Comparison of ENCODE assay signal across 1 cellular context in the genomic region with DNA sequence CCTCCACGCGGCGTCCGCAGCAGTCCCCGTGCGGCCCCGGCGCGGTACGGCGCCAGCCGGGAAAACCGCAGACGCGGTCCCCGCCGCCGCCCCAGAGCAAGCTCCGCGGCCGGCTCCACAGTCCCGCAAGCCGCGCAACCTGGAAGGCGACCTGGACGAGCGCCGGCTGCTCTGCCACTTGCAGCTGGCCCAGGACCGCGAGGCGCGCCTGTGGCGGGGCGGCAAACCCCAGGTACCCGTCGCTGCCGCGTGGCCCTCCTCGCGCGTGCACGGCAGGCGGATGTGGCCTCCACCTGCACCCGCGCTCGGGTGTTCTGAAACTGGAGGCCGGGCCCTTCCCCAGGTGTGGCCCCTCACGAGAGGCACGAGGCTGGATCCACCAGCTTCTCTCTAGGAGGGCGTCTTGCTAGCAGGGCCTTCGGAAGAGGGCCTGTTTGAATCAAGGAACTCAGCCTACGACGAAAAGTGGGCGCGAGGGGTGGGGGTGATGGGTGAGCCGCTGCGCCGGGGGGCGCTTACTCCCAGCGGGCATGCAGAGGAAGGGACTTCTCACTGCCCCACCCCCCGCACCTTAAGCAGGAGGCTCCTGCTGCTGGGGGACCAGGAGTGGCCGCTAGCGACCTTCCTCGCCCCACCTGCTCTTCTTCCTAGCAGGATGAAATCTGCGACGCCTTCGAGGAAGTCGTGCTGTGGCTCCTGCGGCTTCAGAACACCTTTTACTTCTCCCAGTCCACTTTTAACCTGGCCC.
TF ChIP-seq lines count a peak whose summit lies in the region.

No MANE protein-coding gene starts in this region.

TF ChIP-seq in IMR-90, 13 proteins besides CTCF, POLR2A, EP300 and RAD21:
- TF ChIP-seq, protein P1, sequence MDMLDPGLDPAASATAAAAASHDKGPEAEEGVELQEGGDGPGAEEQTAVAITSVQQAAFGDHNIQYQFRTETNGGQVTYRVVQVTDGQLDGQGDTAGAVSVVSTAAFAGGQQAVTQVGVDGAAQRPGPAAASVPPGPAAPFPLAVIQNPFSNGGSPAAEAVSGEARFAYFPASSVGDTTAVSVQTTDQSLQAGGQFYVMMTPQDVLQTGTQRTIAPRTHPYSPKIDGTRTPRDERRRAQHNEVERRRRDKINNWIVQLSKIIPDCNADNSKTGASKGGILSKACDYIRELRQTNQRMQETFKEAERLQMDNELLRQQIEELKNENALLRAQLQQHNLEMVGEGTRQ (IDR thresholded peaks at IDR 0.05; ENCODE audit: low read depth, low read length) = no peak
- no peak for TF ChIP-seq MAFK (IDR thresholded peaks at IDR 0.05; ENCODE audit: low read depth, low read length)
- no peak for TF ChIP-seq MXI1 (IDR thresholded peaks at IDR 0.05; ENCODE audit: borderline replicate concordance, low read depth, low read length)
- TF ChIP-seq FOS (IDR thresholded peaks at IDR 0.05; ENCODE audit: low read depth, low read length) = no peak
- no peak for TF ChIP-seq ELK1 (IDR thresholded peaks at IDR 0.05; ENCODE audit: borderline replicate concordance, low read depth, low read length)
- no peak for TF ChIP-seq MAZ (IDR thresholded peaks at IDR 0.05; ENCODE audit: borderline replicate concordance, low read depth, low read length)
- TF ChIP-seq CHD1 (IDR thresholded peaks at IDR 0.05; ENCODE audit: low read depth, low read length) = no peak
- TF ChIP-seq BHLHE40 (IDR thresholded peaks at IDR 0.05; ENCODE audit: low read depth, low read length) = no peak
- no peak for TF ChIP-seq CEBPB (IDR thresholded peaks at IDR 0.05; ENCODE audit: low read depth, low read length)
- no peak for TF ChIP-seq RCOR1 (IDR thresholded peaks at IDR 0.05; ENCODE audit: insufficient replicate concordance, low read length)
- TF ChIP-seq RFX5 (IDR thresholded peaks at IDR 0.05; ENCODE audit: low read depth, low read length) = no peak
- no peak for TF ChIP-seq SMC3 (IDR thresholded peaks at IDR 0.05; ENCODE audit: low read depth, low read length)
- TF ChIP-seq NFE2L2 (IDR thresholded peaks at IDR 0.05; ENCODE audit: low read depth, low read length) = no peak
